Comparison of ENCODE assay signal across 14 cellular contexts in genomic region chr1:112383759-112384370, GRCh38.
"Had no signal": no experiment of that assay in that cellular context is flagged by ENCODE, and none has a peak within 500 bp of the region (broad histone marks: within the 10 kb centered on the region; RNA-seq: fewer than 3 reads in every experiment).

No MANE protein-coding gene starts in this region.

- H3K27me3 ChIP-seq: colonic mucosa, right atrium auricular region, tibial nerve had no signal

- DNase-seq: colonic mucosa; dermis blood vessel endothelial cell; esophagus squamous epithelium; foreskin fibroblast; glutamatergic neuron; immature natural killer cell; natural killer cell; stimulated activated CD4-positive, alpha-beta T cell treated with anti-CD3 and anti-CD28 coated beads, Interleukin-4, amount 100 ng/mL, for 1 hour had no signal

- H3K27ac ChIP-seq: colonic mucosa, esophagus squamous epithelium, gastroesophageal sphincter, right atrium auricular region, tibial nerve had no signal

- H3K4me1 Mint-ChIP-seq: immature natural killer cell; natural killer cell; stimulated activated memory B cell treated with anti-CD40 and anti-IgM and Interleukin-4, amounts not matched to agents 10 μg/mL and 1 μg/mL and 100 μg/mL, for 72 hours had no signal

- H3K9me3 ChIP-seq: colonic mucosa, esophagus squamous epithelium, gastroesophageal sphincter, right atrium auricular region, tibial nerve had no signal

- H3K36me3 Mint-ChIP-seq: immature natural killer cell; natural killer cell; stimulated activated memory B cell treated with anti-CD40 and anti-IgM and Interleukin-4, amounts not matched to agents 10 μg/mL and 1 μg/mL and 100 μg/mL, for 72 hours had no signal

- H3K9me3 Mint-ChIP-seq: immature natural killer cell; natural killer cell; neural crest cell; stimulated activated memory B cell treated with anti-CD40 and anti-IgM and Interleukin-4, amounts not matched to agents 10 μg/mL and 1 μg/mL and 100 μg/mL, for 72 hours; stimulated activated naive CD8-positive, alpha-beta T cell treated with anti-CD3 and anti-CD28 coated beads, Interleukin-15, Interleukin-2, amounts not matched to agents 100 ng/mL and 50 ng/mL, for 24 hours had no signal

- H3K4me3 ChIP-seq: colonic mucosa, esophagus squamous epithelium, gastroesophageal sphincter, right atrium auricular region, tibial nerve had no signal

- ATAC-seq: gastroesophageal sphincter; stimulated activated memory B cell treated with anti-CD40 and anti-IgM and Interleukin-4, amounts not matched to agents 10 μg/mL and 1 μg/mL and 100 μg/mL, for 72 hours had no signal

- H3K27ac Mint-ChIP-seq: immature natural killer cell; natural killer cell; stimulated activated memory B cell treated with anti-CD40 and anti-IgM and Interleukin-4, amounts not matched to agents 10 μg/mL and 1 μg/mL and 100 μg/mL, for 72 hours; stimulated activated naive CD8-positive, alpha-beta T cell treated with anti-CD3 and anti-CD28 coated beads, Interleukin-15, Interleukin-2, amounts not matched to agents 100 ng/mL and 50 ng/mL, for 24 hours had no signal

- H3K36me3 ChIP-seq: colonic mucosa, esophagus squamous epithelium, gastroesophageal sphincter, right atrium auricular region, tibial nerve had no signal

- H3K4me1 ChIP-seq: colonic mucosa, esophagus squamous epithelium, gastroesophageal sphincter, right atrium auricular region had no signal

- H3K4me3 Mint-ChIP-seq: immature natural killer cell; natural killer cell; neural crest cell; stimulated activated memory B cell treated with anti-CD40 and anti-IgM and Interleukin-4, amounts not matched to agents 10 μg/mL and 1 μg/mL and 100 μg/mL, for 72 hours; stimulated activated naive CD8-positive, alpha-beta T cell treated with anti-CD3 and anti-CD28 coated beads, Interleukin-15, Interleukin-2, amounts not matched to agents 100 ng/mL and 50 ng/mL, for 24 hours had no signal
